10 cellular contexts compared by ENCODE assay signal in genomic region chr14:68368850-68369249, GRCh38.
DNase-seq lines count a peak whose midpoint lies in the region; ATAC-seq and TF ChIP-seq lines count a peak whose summit lies in the region.
"Had no signal": no experiment of that assay in that cellular context is flagged by ENCODE, and none has a peak within 500 bp of the region (broad histone marks: within the 10 kb centered on the region; RNA-seq: fewer than 3 reads in every experiment).

No MANE protein-coding gene starts in this region.

- intact Hi-C loops in CD8-positive, alpha-beta T cell (cut with DNase I, micrococcal nuclease) = loop anchor here in 1 of 2 experiments (5.0 kb wide), 1 partner anchor 77 kb away; no protein-coding TSS in a partner anchor
- intact Hi-C loops in posterior cingulate gyrus (cut with DNase I) (no loop called here), Right ventricle myocardium inferior (cut with DNase I) (loop anchor here (5.0 to 10.0 kb wide), 2 partner anchors 42 to 114 kb away; no protein-coding TSS in a partner anchor), left colon (cut with DNase I, micrococcal nuclease) (no loop called here)

- no peak for DNase-seq in CD8-positive, alpha-beta T cell
- DNase-seq in endothelial cell (ENCODE audit: low spot score) (no peak), posterior cingulate gyrus (no peak), Right ventricle myocardium inferior (ENCODE audit: missing footprints) (no peak), NCI-H2107 treated with DMSO at 0.1 percent for 48 hours (lab: John Stamatoyannopoulos, UW; ENCODE audit: unreplicated experiment) (no peak), left colon (no peak)
- DNase-seq: NCI-H2171 treated with DMSO at 0.1 percent for 48 hours, SJCRH30 had no signal

- H3K4me3 Mint-ChIP-seq in CD8-positive, alpha-beta T cell = peak overlapping the region; percentile 8
- H3K4me3 Mint-ChIP-seq in endothelial cell (ENCODE audit: unreplicated experiment) = no peak overlapping the region

- no peak overlapping the region for H3K27ac ChIP-seq in CD8-positive, alpha-beta T cell (ENCODE audit: low read depth, low read length)

- no peaks in the 10 kb centered on the region for H3K36me3 ChIP-seq in CD8-positive, alpha-beta T cell (ENCODE audit: insufficient read depth, low read length)
- H3K36me3 ChIP-seq: SJCRH30 had no signal

- H3K27ac Mint-ChIP-seq in CD8-positive, alpha-beta T cell = peak overlapping the region; percentile 74
- H3K27ac Mint-ChIP-seq in endothelial cell (ENCODE audit: unreplicated experiment) = peak overlapping the region; percentile 82

- H3K9me3 ChIP-seq in CD8-positive, alpha-beta T cell (ENCODE audit: low read length) = no peaks in the 10 kb centered on the region

- POLR2A ChIA-PET in CD8-positive, alpha-beta T cell (lab: Charles Lee) = interaction anchor here (1.3 kb wide), 2 partner anchors 14 to 424 kb away, joined by 3 read pairs; partner anchors contain the start of gene ZFP36L1

- H3K9me3 Mint-ChIP-seq in CD8-positive, alpha-beta T cell = no peaks in the 10 kb centered on the region
- no peaks in the 10 kb centered on the region for H3K9me3 Mint-ChIP-seq in endothelial cell (ENCODE audit: unreplicated experiment)

- no peaks in the 10 kb centered on the region for H3K27me3 ChIP-seq in CD8-positive, alpha-beta T cell (ENCODE audit: insufficient read depth, low read length)
- H3K27me3 ChIP-seq: SJCRH30 had no signal

- no peak for TF ChIP-seq CTCF in CD8-positive, alpha-beta T cell (IDR thresholded peaks at IDR 0.05)
- TF ChIP-seq CTCF in endothelial cell (IDR thresholded peaks at IDR 0.05; ENCODE audit: unreplicated experiment) = no peak

- H3K4me3 ChIP-seq in CD8-positive, alpha-beta T cell (ENCODE audit: low read depth, low read length) = no peak overlapping the region
- H3K4me3 ChIP-seq: SJCRH30 had no signal

- no peaks in the 10 kb centered on the region for H3K36me3 Mint-ChIP-seq in CD8-positive, alpha-beta T cell
- no peaks in the 10 kb centered on the region for H3K36me3 Mint-ChIP-seq in endothelial cell (ENCODE audit: low read depth, unreplicated experiment)

- no peaks in the 10 kb centered on the region for H3K27me3 Mint-ChIP-seq in CD8-positive, alpha-beta T cell (ENCODE audit: low read depth)
- H3K27me3 Mint-ChIP-seq in endothelial cell (ENCODE audit: unreplicated experiment) = peaks cover 3% of the 10 kb centered on the region

- ATAC-seq in CD8-positive, alpha-beta T cell = peak; percentile 72
- ATAC-seq in GM19395 (IDR thresholded peaks at IDR 0.05; ENCODE audit: unreplicated experiment) = peak; percentile 45
- ATAC-seq in HG03442 (IDR thresholded peaks at IDR 0.05; ENCODE audit: unreplicated experiment) = peak; percentile 38
- ATAC-seq in Right ventricle myocardium inferior = no peak
- ATAC-seq in left colon = no peak

- peaks cover 48% of the 10 kb centered on the region for H3K4me1 Mint-ChIP-seq in CD8-positive, alpha-beta T cell (ENCODE audit: low read depth)
- peaks cover 39% of the 10 kb centered on the region for H3K4me1 Mint-ChIP-seq in endothelial cell (ENCODE audit: unreplicated experiment)

- peaks cover 21% of the 10 kb centered on the region for H3K4me1 ChIP-seq in CD8-positive, alpha-beta T cell (ENCODE audit: insufficient read depth, low read length)

- CTCF ChIA-PET in CD8-positive, alpha-beta T cell (lab: Charles Lee) = interaction anchor here (1.1 to 1.7 kb wide), 2 partner anchors 19 to 86 kb away, joined by 5 read pairs; no protein-coding TSS in a partner anchor

Comparison
In these comparisons a context has a peak if more than half of its experiments do, and no peak if none do; other contexts are left out.
1. ATAC-seq: peak in CD8-positive, alpha-beta T cell (single experiment), GM19395 (single experiment) and HG03442 (single experiment); none in Right ventricle myocardium inferior (single experiment) and left colon (single experiment).